8 cellular contexts compared by ENCODE assay signal in the genomic region with DNA sequence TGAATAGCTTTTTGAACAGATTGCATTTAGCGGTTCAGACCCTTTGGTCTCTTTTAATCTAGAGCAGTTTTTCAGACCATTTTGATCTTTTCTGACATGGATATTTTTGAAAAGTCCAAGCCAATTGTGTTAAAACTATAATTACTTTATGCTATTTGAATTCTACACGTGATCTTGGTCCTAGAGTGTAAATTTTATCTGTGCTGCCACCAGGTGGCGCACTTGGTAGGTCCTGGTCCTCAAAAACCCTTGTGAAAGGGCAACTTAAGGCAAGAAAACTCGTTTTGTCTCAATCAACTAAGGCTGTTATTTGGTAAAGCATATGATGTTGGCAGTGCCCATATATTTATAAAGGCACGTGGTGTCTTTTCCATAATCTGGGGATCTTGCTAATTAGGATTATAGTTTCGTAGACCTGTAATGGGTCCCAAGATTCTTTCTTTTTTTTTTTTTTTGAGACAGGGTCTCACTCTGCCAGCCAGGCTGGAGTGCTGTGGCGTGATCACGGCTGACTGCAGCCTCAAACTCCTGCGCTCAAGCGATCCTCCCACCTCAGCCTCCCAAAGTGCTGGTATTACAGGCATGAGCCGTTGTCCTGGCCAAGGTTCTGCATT. TPM values are rescaled to one million over a fixed set of nuclear protein-coding genes. Genes with fewer than 3 reads are reported as not detected.
DNase-seq lines count a peak whose midpoint lies in the region; ATAC-seq and TF ChIP-seq lines count a peak whose summit lies in the region.

No MANE protein-coding gene starts in this region.

- H3K36me3 Mint-ChIP-seq in naive thymus-derived CD4-positive, alpha-beta T cell: no peaks in the 10 kb centered on the region
- no peaks in the 10 kb centered on the region for H3K36me3 Mint-ChIP-seq in stimulated activated memory B cell treated with anti-CD40 and anti-IgM and Interleukin-4, amounts not matched to agents 10 μg/mL and 1 μg/mL and 100 μg/mL, for 72 hours

- H3K36me3 ChIP-seq in naive thymus-derived CD4-positive, alpha-beta T cell (ENCODE audit: control insufficient read depth in 2 of 3, insufficient read depth in 3 of 3, low read length in 3 of 3): no peaks in the 10 kb centered on the region

- H3K27ac Mint-ChIP-seq in naive thymus-derived CD4-positive, alpha-beta T cell: peak overlapping the region in 2 of 9 donors; percentile 8 to 22
- H3K27ac Mint-ChIP-seq in stimulated activated memory B cell treated with anti-CD40 and anti-IgM and Interleukin-4, amounts not matched to agents 10 μg/mL and 1 μg/mL and 100 μg/mL, for 72 hours: no peak overlapping the region

- H3K27me3 Mint-ChIP-seq in naive thymus-derived CD4-positive, alpha-beta T cell: peaks cover 0 to 2% (median 0%) of the 10 kb centered on the region in 5 donors
- no peaks in the 10 kb centered on the region for H3K27me3 Mint-ChIP-seq in stimulated activated memory B cell treated with anti-CD40 and anti-IgM and Interleukin-4, amounts not matched to agents 10 μg/mL and 1 μg/mL and 100 μg/mL, for 72 hours

- no peak overlapping the region for H3K27ac ChIP-seq in naive thymus-derived CD4-positive, alpha-beta T cell (ENCODE audit: low read depth, low read length)

- TF ChIP-seq CTCF in epithelial cell of proximal tubule (conservative IDR thresholded peaks at IDR 0.05; ENCODE audit: low read depth, low read length): peak; percentile 82

- POLR2A ChIA-PET in naive thymus-derived CD4-positive, alpha-beta T cell (lab: Charles Lee): no interaction called here

- no peaks in the 10 kb centered on the region for H3K4me1 ChIP-seq in naive thymus-derived CD4-positive, alpha-beta T cell (ENCODE audit: control insufficient read depth in 2 of 2, insufficient read depth in 2 of 2, low read length in 2 of 2)

- peaks cover 0 to 4% (median 0%) of the 10 kb centered on the region in 7 donors for H3K4me1 Mint-ChIP-seq in naive thymus-derived CD4-positive, alpha-beta T cell
- no peaks in the 10 kb centered on the region for H3K4me1 Mint-ChIP-seq in stimulated activated memory B cell treated with anti-CD40 and anti-IgM and Interleukin-4, amounts not matched to agents 10 μg/mL and 1 μg/mL and 100 μg/mL, for 72 hours

- H3K4me3 Mint-ChIP-seq in naive thymus-derived CD4-positive, alpha-beta T cell: no peak overlapping the region
- no peak overlapping the region for H3K4me3 Mint-ChIP-seq in stimulated activated memory B cell treated with anti-CD40 and anti-IgM and Interleukin-4, amounts not matched to agents 10 μg/mL and 1 μg/mL and 100 μg/mL, for 72 hours

- no peaks in the 10 kb centered on the region for H3K27me3 ChIP-seq in naive thymus-derived CD4-positive, alpha-beta T cell (ENCODE audit: control insufficient read depth in 2 of 2, insufficient read depth in 2 of 2, low read length in 2 of 2)

- no peaks in the 10 kb centered on the region for H3K9me3 ChIP-seq in naive thymus-derived CD4-positive, alpha-beta T cell (ENCODE audit: control insufficient read depth in 2 of 3, low read length in 3 of 3)

- peak; percentile 82 for ATAC-seq in naive thymus-derived CD4-positive, alpha-beta T cell
- ATAC-seq in stimulated activated memory B cell treated with anti-CD40 and anti-IgM and Interleukin-4, amounts not matched to agents 10 μg/mL and 1 μg/mL and 100 μg/mL, for 72 hours: peak; percentile 57

- peak; percentile 78 for DNase-seq in Ammon's horn (ENCODE audit: low spot score)
- DNase-seq in H4 (ENCODE audit: low spot score): peak; percentile 72
- DNase-seq in NCI-H774 (lab: John Stamatoyannopoulos, UW): peak; percentile 78
- DNase-seq in activated CD8-positive, alpha-beta memory T cell treated with anti-CD3 and anti-CD28 coated beads for 1 hour (ENCODE audit: extremely low read depth in 1 of 2, low read depth in 1 of 2): peak; percentile 19 to 58
- no peak for DNase-seq in epithelial cell of proximal tubule (ENCODE audit: low read depth)
- peak; percentile 51 to 77 (median 65) for DNase-seq in naive thymus-derived CD4-positive, alpha-beta T cell
- no peak for DNase-seq in mesenteric fat pad (ENCODE audit: low spot score)

- CTCF ChIA-PET in naive thymus-derived CD4-positive, alpha-beta T cell (lab: Charles Lee): interaction anchor here (0.6 to 4.6 kb wide), 6 partner anchors 12 to 265 kb away, joined by 3 to 46 read pairs (median 5); no protein-coding TSS in a partner anchor

- intact Hi-C loops in naive thymus-derived CD4-positive, alpha-beta T cell (cut with micrococcal nuclease): loop anchor here (1.0 to 5.0 kb wide), 5 partner anchors 14 to 342 kb away; no protein-coding TSS in a partner anchor

- no peaks in the 10 kb centered on the region for H3K9me3 Mint-ChIP-seq in naive thymus-derived CD4-positive, alpha-beta T cell
- H3K9me3 Mint-ChIP-seq in stimulated activated memory B cell treated with anti-CD40 and anti-IgM and Interleukin-4, amounts not matched to agents 10 μg/mL and 1 μg/mL and 100 μg/mL, for 72 hours: no peaks in the 10 kb centered on the region

- no peak overlapping the region for H3K4me3 ChIP-seq in epithelial cell of proximal tubule (ENCODE audit: low read depth, low read length)
- no peak overlapping the region for H3K4me3 ChIP-seq in naive thymus-derived CD4-positive, alpha-beta T cell (ENCODE audit: low read length)

RNA-seq across cellular contexts. Expression of gene TEX2, which starts 43.9 kb away (rescaled TPM):
- 11.1 and 11.7 TPM in 2 replicates for total RNA-seq in H4 (2014; rRNA removed; shearing (Covaris generic))
- total RNA-seq in epithelial cell of proximal tubule: 11.0 and 11.6 TPM in 2 replicates
- total RNA-seq in naive thymus-derived CD4-positive, alpha-beta T cell: 10 to 100 TPM; 14.1 to 24.2 (median 14.4) TPM
- 10 to 100 TPM in 1 of 2 donors, 1 to 10 TPM in 1; 7.9 to 14.8 TPM for polyA plus RNA-seq in naive thymus-derived CD4-positive, alpha-beta T cell
- 77.0 TPM for total RNA-seq in mesenteric fat pad

Comparison
In these comparisons a context has a peak if more than half of its experiments do, and no peak if none do; other contexts are left out.
1. DNase-seq: peak in Ammon's horn (single experiment), H4 (single experiment), NCI-H774 (single experiment), activated CD8-positive, alpha-beta memory T cell treated with anti-CD3 and anti-CD28 coated beads for 1 hour (2 of 2) and naive thymus-derived CD4-positive, alpha-beta T cell (9 of 9); none in epithelial cell of proximal tubule (single experiment) and mesenteric fat pad (single experiment).